Comparison of ENCODE assay signal across 16 cellular contexts in genomic region chr16:50539822-50540710, GRCh38. TPM values are rescaled to one million over a fixed set of nuclear protein-coding genes. Genes with fewer than 3 reads are reported as not detected.
DNase-seq lines count a peak whose midpoint lies in the region; ATAC-seq and TF ChIP-seq lines count a peak whose summit lies in the region.
"Had no signal": no experiment of that assay in that cellular context is flagged by ENCODE, and none has a peak within 500 bp of the region (broad histone marks: within the 10 kb centered on the region; RNA-seq: fewer than 3 reads in every experiment).

No MANE protein-coding gene starts in this region.

- H3K9me3 ChIP-seq in OCI-LY3 (ENCODE audit: insufficient read depth, low read length), result no peaks in the 10 kb centered on the region
- H3K9me3 ChIP-seq in naive thymus-derived CD4-positive, alpha-beta T cell (ENCODE audit: control insufficient read depth in 2 of 3, low read length in 3 of 3), result peaks cover 0 to 8% (median 0%) of the 10 kb centered on the region in 3 experiments
- H3K9me3 ChIP-seq: adrenal gland, esophagus muscularis mucosa had no signal

- H3K4me1 ChIP-seq in OCI-LY3 (ENCODE audit: low read length), result peaks cover 16% of the 10 kb centered on the region
- H3K4me1 ChIP-seq in naive thymus-derived CD4-positive, alpha-beta T cell (ENCODE audit: control insufficient read depth in 2 of 2, insufficient read depth in 2 of 2, low read length in 2 of 2), result no peaks in the 10 kb centered on the region
- H3K4me1 ChIP-seq: adrenal gland, esophagus muscularis mucosa had no signal

- peak overlapping the region; percentile 42; the same call in 1 of the 2 replicates for H3K4me3 ChIP-seq in OCI-LY3 (ENCODE audit: low read length)
- H3K4me3 ChIP-seq in naive thymus-derived CD4-positive, alpha-beta T cell (ENCODE audit: low read length), result no peak overlapping the region
- H3K4me3 ChIP-seq: adrenal gland, esophagus muscularis mucosa had no signal

- H3K27me3 ChIP-seq in OCI-LY3 (ENCODE audit: low read depth, low read length), result no peaks in the 10 kb centered on the region
- H3K27me3 ChIP-seq in naive thymus-derived CD4-positive, alpha-beta T cell (ENCODE audit: control insufficient read depth in 2 of 2, insufficient read depth in 2 of 2, low read length in 2 of 2), result no peaks in the 10 kb centered on the region
- H3K27me3 ChIP-seq: adrenal gland, esophagus muscularis mucosa had no signal

- no peaks in the 10 kb centered on the region for H3K9me3 Mint-ChIP-seq in activated naive CD4-positive, alpha-beta T cell treated with anti-CD3 and anti-CD28 coated beads, Interleukin-2, amount 50 U/mL, for 24 hours
- peaks cover 0 to 19% (median 9%) of the 10 kb centered on the region in 11 donors for H3K9me3 Mint-ChIP-seq in naive thymus-derived CD4-positive, alpha-beta T cell

- no peaks in the 10 kb centered on the region for H3K27me3 Mint-ChIP-seq in activated naive CD4-positive, alpha-beta T cell treated with anti-CD3 and anti-CD28 coated beads, Interleukin-2, amount 50 U/mL, for 24 hours
- peaks cover 0 to 36% (median 0%) of the 10 kb centered on the region in 5 donors for H3K27me3 Mint-ChIP-seq in naive thymus-derived CD4-positive, alpha-beta T cell
- H3K27me3 Mint-ChIP-seq: activated CD4-positive, alpha-beta T cell treated with anti-CD3 and anti-CD28 coated beads for 36 hours had no signal

- H3K79me2 ChIP-seq in OCI-LY3 (ENCODE audit: low read length), result no peaks in the 10 kb centered on the region

- POLR2A ChIA-PET in naive thymus-derived CD4-positive, alpha-beta T cell (lab: Charles Lee), result no interaction called here

- no peak overlapping the region for H2AFZ ChIP-seq in OCI-LY3 (ENCODE audit: low read depth, low read length)

- ATAC-seq in naive thymus-derived CD4-positive, alpha-beta T cell, result no peak
- ATAC-seq: activated CD4-positive, alpha-beta T cell treated with anti-CD3 and anti-CD28 coated beads for 36 hours; left lobe of liver; T-helper 17 cell had no signal

- no peak overlapping the region for H3K4me3 Mint-ChIP-seq in activated naive CD4-positive, alpha-beta T cell treated with anti-CD3 and anti-CD28 coated beads, Interleukin-2, amount 50 U/mL, for 24 hours
- no peak overlapping the region for H3K4me3 Mint-ChIP-seq in naive thymus-derived CD4-positive, alpha-beta T cell
- H3K4me3 Mint-ChIP-seq: activated CD4-positive, alpha-beta T cell treated with anti-CD3 and anti-CD28 coated beads for 36 hours; T-helper 17 cell had no signal

- peak overlapping the region; percentile 51 for H3K27ac Mint-ChIP-seq in activated naive CD4-positive, alpha-beta T cell treated with anti-CD3 and anti-CD28 coated beads, Interleukin-2, amount 50 U/mL, for 24 hours
- H3K27ac Mint-ChIP-seq in naive thymus-derived CD4-positive, alpha-beta T cell, result peak overlapping the region in 2 of 9 donors; percentile 63 to 64
- H3K27ac Mint-ChIP-seq: activated CD4-positive, alpha-beta T cell treated with anti-CD3 and anti-CD28 coated beads for 36 hours had no signal

- peak overlapping the region; percentile 76 for H3K4me2 ChIP-seq in OCI-LY3 (ENCODE audit: low read length)

- no peaks in the 10 kb centered on the region for H3K36me3 Mint-ChIP-seq in activated naive CD4-positive, alpha-beta T cell treated with anti-CD3 and anti-CD28 coated beads, Interleukin-2, amount 50 U/mL, for 24 hours
- H3K36me3 Mint-ChIP-seq in naive thymus-derived CD4-positive, alpha-beta T cell, result peaks cover 0 to 15% (median 7%) of the 10 kb centered on the region in 5 donors

- intact Hi-C loops in naive thymus-derived CD4-positive, alpha-beta T cell (cut with micrococcal nuclease), result no loop called here

- no peaks in the 10 kb centered on the region for H3K4me1 Mint-ChIP-seq in activated naive CD4-positive, alpha-beta T cell treated with anti-CD3 and anti-CD28 coated beads, Interleukin-2, amount 50 U/mL, for 24 hours
- peaks cover 0 to 10% (median 8%) of the 10 kb centered on the region in 7 donors for H3K4me1 Mint-ChIP-seq in naive thymus-derived CD4-positive, alpha-beta T cell
- H3K4me1 Mint-ChIP-seq: activated CD4-positive, alpha-beta T cell treated with anti-CD3 and anti-CD28 coated beads for 36 hours had no signal

- H4K20me1 ChIP-seq in OCI-LY3 (ENCODE audit: insufficient read depth, low read length), result no peaks in the 10 kb centered on the region

- CTCF ChIA-PET in naive thymus-derived CD4-positive, alpha-beta T cell (lab: Charles Lee), result no interaction called here

- H3K9ac ChIP-seq in OCI-LY3 (ENCODE audit: low read length), result no peak overlapping the region

- H3K27ac ChIP-seq in OCI-LY3 (ENCODE audit: low read length), result no peak overlapping the region
- no peak overlapping the region for H3K27ac ChIP-seq in naive thymus-derived CD4-positive, alpha-beta T cell (ENCODE audit: low read depth, low read length)
- H3K27ac ChIP-seq: adrenal gland, esophagus muscularis mucosa had no signal

- no peak for TF ChIP-seq CTCF in OCI-LY3 (IDR thresholded peaks at IDR 0.05; ENCODE audit: low read depth, low read length)

- no peaks in the 10 kb centered on the region for H3K36me3 ChIP-seq in OCI-LY3 (replicated peaks; ENCODE audit: low read depth, low read length)
- H3K36me3 ChIP-seq in naive thymus-derived CD4-positive, alpha-beta T cell (ENCODE audit: control insufficient read depth in 2 of 3, insufficient read depth in 3 of 3, low read length in 3 of 3), result no peaks in the 10 kb centered on the region
- H3K36me3 ChIP-seq: adrenal gland, esophagus muscularis mucosa had no signal

- DNase-seq in activated naive CD4-positive, alpha-beta T cell (lab: John Stamatoyannopoulos, UW), result no peak
- peak; percentile 53 for DNase-seq in iPS-NIHi7 (ENCODE audit: extremely low spot score)
- peak; percentile 72 for DNase-seq in superior temporal gyrus (ENCODE audit: extremely low spot score)
- no peak for DNase-seq in hepatic stellate cell (ENCODE audit: low spot score)
- DNase-seq in naive thymus-derived CD4-positive, alpha-beta T cell, result no peak
- no peak for DNase-seq in HUDEP-2 (lab: John Stamatoyannopoulos, UW; ENCODE audit: unreplicated experiment in 76 of 76)
- DNase-seq: activated CD4-positive, alpha-beta T cell treated with anti-CD3 and anti-CD28 coated beads for 36 hours; activated T-cell treated with anti-CD3 and anti-CD28 coated beads for 4 hours; adrenal gland; NCI-H774; stimulated activated naive CD4-positive, alpha-beta T cell; T-helper 17 cell had no signal

RNA-seq across cellular contexts. Expression of gene NKD1, which starts 8.1 kb away (rescaled TPM):
- 1 to 10 TPM; 1.4 to 7.9 (median 6.2) TPM for total RNA-seq in naive thymus-derived CD4-positive, alpha-beta T cell
- polyA plus RNA-seq in naive thymus-derived CD4-positive, alpha-beta T cell, result under 1 TPM; 0.36 to 0.99 TPM

Comparison
In these comparisons a context has a peak if more than half of its experiments do, and no peak if none do; other contexts are left out.
1. DNase-seq: peak in iPS-NIHi7 (single experiment) and superior temporal gyrus (single experiment); none in activated naive CD4-positive, alpha-beta T cell (0 of 4), hepatic stellate cell (single experiment), naive thymus-derived CD4-positive, alpha-beta T cell (0 of 9) and HUDEP-2 (0 of 76).